In the genomic region with DNA sequence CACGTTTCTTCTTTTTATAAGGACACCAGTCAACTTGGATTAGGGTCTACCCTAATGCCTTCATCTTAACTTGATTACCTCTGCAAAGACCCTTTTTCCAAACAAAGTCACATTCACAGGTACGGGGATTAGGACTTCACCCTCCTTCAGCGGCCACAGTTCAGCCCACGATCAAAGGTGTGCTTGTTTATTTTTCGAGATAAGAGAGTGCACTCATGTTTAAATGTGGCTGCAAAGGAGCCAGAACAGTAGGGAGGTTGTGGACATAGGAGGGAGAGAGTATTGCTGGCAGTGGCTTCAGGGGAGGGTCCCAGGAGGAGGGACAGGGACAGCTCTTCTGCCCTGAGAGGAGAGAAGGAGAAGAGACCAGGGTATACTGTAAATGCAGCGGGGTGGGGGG, we compare ENCODE assay signal across 19 cellular contexts. TPM values are rescaled to one million over a fixed set of nuclear protein-coding genes. Genes with fewer than 3 reads are reported as not detected.
"Had no signal": no experiment of that assay in that cellular context is flagged by ENCODE, and none has a peak within 500 bp of the region (broad histone marks: within the 10 kb centered on the region; RNA-seq: fewer than 3 reads in every experiment).

No MANE protein-coding gene starts in this region.

- H3K27me3 ChIP-seq: right atrium auricular region had no signal

- H3K9me3 ChIP-seq: heart left ventricle, left ventricle myocardium inferior, right atrium auricular region had no signal

- DNase-seq: effector memory CD4-positive, alpha-beta T cell; hypothalamus; left ventricle myocardium inferior; mesenchymal stem cell; midbrain; naive B cell; occipital lobe; stimulated activated CD4-positive, alpha-beta T cell treated with anti-CD3 and anti-CD28 coated beads, Interleukin-2, amount 100 ng/mL, for 48 hours; stimulated activated naive CD4-positive, alpha-beta T cell treated with Interleukin-2 at 50 U/mL for 16 hours; trophoblast cell had no signal

- H3K4me1 ChIP-seq: left ventricle myocardium inferior, right atrium auricular region had no signal

- FAIRE-seq: endometrium, frontal cortex, islet of Langerhans, urothelium cell line had no signal

- H3K4me3 ChIP-seq: heart left ventricle, left ventricle myocardium inferior, lung, right atrium auricular region, smooth muscle cell had no signal

- H3K27ac ChIP-seq: heart left ventricle, left ventricle myocardium inferior, right atrium auricular region had no signal

- ATAC-seq: esophagus mucosa, heart left ventricle had no signal

- H3K36me3 ChIP-seq: heart left ventricle, left ventricle myocardium inferior, right atrium auricular region had no signal

RNA-seq across cellular contexts. Expression of gene MGAT5B, which starts 46.7 kb away (rescaled TPM):
- total RNA-seq: right atrium auricular region had no signal
